2 cellular contexts compared by ENCODE assay signal in the genomic region with DNA sequence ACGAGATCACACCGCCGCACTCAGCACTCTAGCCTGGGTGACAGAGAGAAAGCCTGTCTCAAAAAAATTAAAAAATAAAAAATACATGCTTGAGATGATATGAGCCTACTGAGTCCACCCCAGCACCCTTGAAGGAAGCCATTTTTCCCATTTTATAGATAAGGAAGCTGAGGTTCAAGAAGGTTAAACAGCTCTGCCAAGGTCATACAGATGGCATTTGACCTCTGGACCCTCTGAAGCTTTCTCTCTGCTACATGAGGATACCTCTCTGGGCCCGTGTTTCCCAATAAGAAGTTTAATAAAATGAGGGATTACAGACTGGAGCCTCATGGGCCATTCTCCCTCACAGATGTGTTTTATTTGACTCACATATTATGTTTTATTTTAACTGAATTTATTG.
TF ChIP-seq lines count a peak whose summit lies in the region.

No MANE protein-coding gene starts in this region.

TF ChIP-seq in HepG2, 621 proteins besides CTCF, POLR2A, EP300 and RAD21:
- TF ChIP-seq ZBTB34 (CRISPR knock-in tag; IDR thresholded peaks at IDR 0.05): no peak
- peak; percentile 39; the same call in 1 of the 2 replicates for TF ChIP-seq ZNF629 (CRISPR knock-in tag; conservative IDR thresholded peaks at IDR 0.05)

TF ChIP-seq in GM12878, 131 proteins besides CTCF, POLR2A, EP300 and RAD21:
- no peak for TF ChIP-seq LARP7 (IDR thresholded peaks at IDR 0.05)
- TF ChIP-seq, protein P1, sequence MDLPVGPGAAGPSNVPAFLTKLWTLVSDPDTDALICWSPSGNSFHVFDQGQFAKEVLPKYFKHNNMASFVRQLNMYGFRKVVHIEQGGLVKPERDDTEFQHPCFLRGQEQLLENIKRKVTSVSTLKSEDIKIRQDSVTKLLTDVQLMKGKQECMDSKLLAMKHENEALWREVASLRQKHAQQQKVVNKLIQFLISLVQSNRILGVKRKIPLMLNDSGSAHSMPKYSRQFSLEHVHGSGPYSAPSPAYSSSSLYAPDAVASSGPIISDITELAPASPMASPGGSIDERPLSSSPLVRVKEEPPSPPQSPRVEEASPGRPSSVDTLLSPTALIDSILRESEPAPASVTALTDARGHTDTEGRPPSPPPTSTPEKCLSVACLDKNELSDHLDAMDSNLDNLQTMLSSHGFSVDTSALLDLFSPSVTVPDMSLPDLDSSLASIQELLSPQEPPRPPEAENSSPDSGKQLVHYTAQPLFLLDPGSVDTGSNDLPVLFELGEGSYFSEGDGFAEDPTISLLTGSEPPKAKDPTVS (IDR thresholded peaks at IDR 0.05; ENCODE audit: low read depth, low read length): no peak
- TF ChIP-seq CEBPB (IDR thresholded peaks at IDR 0.05; ENCODE audit: borderline replicate concordance in 1 of 2, low read depth in 2 of 2, low read length in 2 of 2): no peak
- no peak for TF ChIP-seq FOXM1 (IDR thresholded peaks at IDR 0.05; ENCODE audit: low read depth, low read length)
- no peak for TF ChIP-seq PAX8 (IDR thresholded peaks at IDR 0.05)
- no peak for TF ChIP-seq TARDBP (IDR thresholded peaks at IDR 0.05; ENCODE audit: borderline replicate concordance)
- no peak for TF ChIP-seq RB1 (IDR thresholded peaks at IDR 0.05; ENCODE audit: borderline replicate concordance)
- TF ChIP-seq, protein P2, sequence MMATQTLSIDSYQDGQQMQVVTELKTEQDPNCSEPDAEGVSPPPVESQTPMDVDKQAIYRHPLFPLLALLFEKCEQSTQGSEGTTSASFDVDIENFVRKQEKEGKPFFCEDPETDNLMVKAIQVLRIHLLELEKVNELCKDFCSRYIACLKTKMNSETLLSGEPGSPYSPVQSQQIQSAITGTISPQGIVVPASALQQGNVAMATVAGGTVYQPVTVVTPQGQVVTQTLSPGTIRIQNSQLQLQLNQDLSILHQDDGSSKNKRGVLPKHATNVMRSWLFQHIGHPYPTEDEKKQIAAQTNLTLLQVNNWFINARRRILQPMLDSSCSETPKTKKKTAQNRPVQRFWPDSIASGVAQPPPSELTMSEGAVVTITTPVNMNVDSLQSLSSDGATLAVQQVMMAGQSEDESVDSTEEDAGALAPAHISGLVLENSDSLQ (IDR thresholded peaks at IDR 0.05): no peak
